2 cellular contexts compared by ENCODE assay signal in the genomic region with DNA sequence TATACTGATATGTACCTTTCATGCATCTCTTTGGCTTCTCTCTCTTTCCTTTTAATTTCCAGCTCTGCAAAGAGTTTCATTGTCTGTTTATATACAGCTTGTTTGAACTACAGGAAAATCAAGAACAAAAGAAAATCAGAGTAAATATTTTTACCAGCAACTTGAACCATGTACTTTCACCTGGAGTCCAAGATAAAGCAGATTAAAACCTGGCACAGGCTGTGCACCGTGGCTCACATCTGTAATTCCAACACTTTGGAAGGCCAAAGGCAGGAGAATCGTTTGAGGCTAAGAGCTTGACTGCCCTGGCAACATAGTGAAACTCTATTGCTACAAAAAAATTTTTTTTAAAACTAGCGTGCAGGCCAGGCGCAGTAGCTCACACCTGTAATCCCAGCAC.
A peak's percentile ranks its signal among the peaks of the same experiment; 100 is the strongest.
TF ChIP-seq lines count a peak whose summit lies in the region.

No MANE protein-coding gene starts in this region.

TF ChIP-seq in HepG2, 621 proteins besides CTCF, POLR2A, EP300 and RAD21 (continues in another document):
- TF ChIP-seq KDM5B (CRISPR knock-in tag; IDR thresholded peaks at IDR 0.05; ENCODE audit: borderline replicate concordance), result no peak
- TF ChIP-seq, protein P1, sequence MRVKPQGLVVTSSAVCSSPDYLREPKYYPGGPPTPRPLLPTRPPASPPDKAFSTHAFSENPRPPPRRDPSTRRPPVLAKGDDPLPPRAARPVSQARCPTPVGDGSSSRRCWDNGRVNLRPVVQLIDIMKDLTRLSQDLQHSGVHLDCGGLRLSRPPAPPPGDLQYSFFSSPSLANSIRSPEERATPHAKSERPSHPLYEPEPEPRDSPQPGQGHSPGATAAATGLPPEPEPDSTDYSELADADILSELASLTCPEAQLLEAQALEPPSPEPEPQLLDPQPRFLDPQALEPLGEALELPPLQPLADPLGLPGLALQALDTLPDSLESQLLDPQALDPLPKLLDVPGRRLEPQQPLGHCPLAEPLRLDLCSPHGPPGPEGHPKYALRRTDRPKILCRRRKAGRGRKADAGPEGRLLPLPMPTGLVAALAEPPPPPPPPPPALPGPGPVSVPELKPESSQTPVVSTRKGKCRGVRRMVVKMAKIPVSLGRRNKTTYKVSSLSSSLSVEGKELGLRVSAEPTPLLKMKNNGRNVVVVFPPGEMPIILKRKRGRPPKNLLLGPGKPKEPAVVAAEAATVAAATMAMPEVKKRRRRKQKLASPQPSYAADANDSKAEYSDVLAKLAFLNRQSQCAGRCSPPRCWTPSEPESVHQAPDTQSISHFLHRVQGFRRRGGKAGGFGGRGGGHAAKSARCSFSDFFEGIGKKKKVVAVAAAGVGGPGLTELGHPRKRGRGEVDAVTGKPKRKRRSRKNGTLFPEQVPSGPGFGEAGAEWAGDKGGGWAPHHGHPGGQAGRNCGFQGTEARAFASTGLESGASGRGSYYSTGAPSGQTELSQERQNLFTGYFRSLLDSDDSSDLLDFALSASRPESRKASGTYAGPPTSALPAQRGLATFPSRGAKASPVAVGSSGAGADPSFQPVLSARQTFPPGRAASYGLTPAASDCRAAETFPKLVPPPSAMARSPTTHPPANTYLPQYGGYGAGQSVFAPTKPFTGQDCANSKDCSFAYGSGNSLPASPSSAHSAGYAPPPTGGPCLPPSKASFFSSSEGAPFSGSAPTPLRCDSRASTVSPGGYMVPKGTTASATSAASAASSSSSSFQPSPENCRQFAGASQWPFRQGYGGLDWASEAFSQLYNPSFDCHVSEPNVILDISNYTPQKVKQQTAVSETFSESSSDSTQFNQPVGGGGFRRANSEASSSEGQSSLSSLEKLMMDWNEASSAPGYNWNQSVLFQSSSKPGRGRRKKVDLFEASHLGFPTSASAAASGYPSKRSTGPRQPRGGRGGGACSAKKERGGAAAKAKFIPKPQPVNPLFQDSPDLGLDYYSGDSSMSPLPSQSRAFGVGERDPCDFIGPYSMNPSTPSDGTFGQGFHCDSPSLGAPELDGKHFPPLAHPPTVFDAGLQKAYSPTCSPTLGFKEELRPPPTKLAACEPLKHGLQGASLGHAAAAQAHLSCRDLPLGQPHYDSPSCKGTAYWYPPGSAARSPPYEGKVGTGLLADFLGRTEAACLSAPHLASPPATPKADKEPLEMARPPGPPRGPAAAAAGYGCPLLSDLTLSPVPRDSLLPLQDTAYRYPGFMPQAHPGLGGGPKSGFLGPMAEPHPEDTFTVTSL (CRISPR knock-in tag; IDR thresholded peaks at IDR 0.05; ENCODE audit: borderline replicate concordance), result peak; percentile 66; the same call in 1 of the 2 replicates
- TF ChIP-seq REPIN1 (CRISPR knock-in tag; IDR thresholded peaks at IDR 0.05; ENCODE audit: borderline replicate concordance, low read depth), result no peak
- TF ChIP-seq IRX3 (CRISPR knock-in tag; IDR thresholded peaks at IDR 0.05; ENCODE audit: borderline replicate concordance, low read depth), result no peak
- TF ChIP-seq ZNF605 (CRISPR knock-in tag; IDR thresholded peaks at IDR 0.05), result no peak
- no peak for TF ChIP-seq HCFC1 (IDR thresholded peaks at IDR 0.05; ENCODE audit: low read depth, low read length)
- TF ChIP-seq HMG20A (CRISPR knock-in tag; IDR thresholded peaks at IDR 0.05; ENCODE audit: borderline replicate concordance), result 0 out of 2 replicates have a peak, but pooled peaks have one; percentile 18
- no peak for TF ChIP-seq DNMT3B (CRISPR knock-in tag; conservative IDR thresholded peaks at IDR 0.05)
- TF ChIP-seq MED1 (CRISPR knock-in tag; IDR thresholded peaks at IDR 0.05), result peak; percentile 32
- TF ChIP-seq, protein P2, sequence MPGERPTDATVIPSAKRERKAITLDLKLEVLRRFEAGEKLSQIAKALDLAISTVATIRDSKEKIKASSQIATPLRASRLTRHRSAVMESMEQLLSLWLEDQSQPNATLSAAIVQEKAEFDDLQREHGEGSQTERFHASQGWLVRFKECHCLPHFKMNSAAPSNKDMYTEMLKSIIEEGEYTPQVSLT (CRISPR knock-in tag; IDR thresholded peaks at IDR 0.05; ENCODE audit: borderline replicate concordance, low read depth), result no peak
- no peak for TF ChIP-seq ZZZ3 (CRISPR knock-in tag; IDR thresholded peaks at IDR 0.05; ENCODE audit: borderline replicate concordance)
- peak; percentile 23; the same call in 1 of the 2 replicates for TF ChIP-seq FOXA3 (CRISPR knock-in tag; IDR thresholded peaks at IDR 0.05)
- TF ChIP-seq ZNF672 (CRISPR knock-in tag; IDR thresholded peaks at IDR 0.05), result no peak
- TF ChIP-seq TBX2 (CRISPR knock-in tag; IDR thresholded peaks at IDR 0.05; ENCODE audit: borderline replicate concordance), result no peak
- no peak for TF ChIP-seq ZNF781 (CRISPR knock-in tag; IDR thresholded peaks at IDR 0.05; ENCODE audit: borderline replicate concordance, not compliant biosample characterization)
- TF ChIP-seq SAP130 (CRISPR knock-in tag; IDR thresholded peaks at IDR 0.05; ENCODE audit: low read depth), result 0 out of 2 replicates have a peak, but pooled peaks have one; percentile 28
- TF ChIP-seq, protein P3, sequence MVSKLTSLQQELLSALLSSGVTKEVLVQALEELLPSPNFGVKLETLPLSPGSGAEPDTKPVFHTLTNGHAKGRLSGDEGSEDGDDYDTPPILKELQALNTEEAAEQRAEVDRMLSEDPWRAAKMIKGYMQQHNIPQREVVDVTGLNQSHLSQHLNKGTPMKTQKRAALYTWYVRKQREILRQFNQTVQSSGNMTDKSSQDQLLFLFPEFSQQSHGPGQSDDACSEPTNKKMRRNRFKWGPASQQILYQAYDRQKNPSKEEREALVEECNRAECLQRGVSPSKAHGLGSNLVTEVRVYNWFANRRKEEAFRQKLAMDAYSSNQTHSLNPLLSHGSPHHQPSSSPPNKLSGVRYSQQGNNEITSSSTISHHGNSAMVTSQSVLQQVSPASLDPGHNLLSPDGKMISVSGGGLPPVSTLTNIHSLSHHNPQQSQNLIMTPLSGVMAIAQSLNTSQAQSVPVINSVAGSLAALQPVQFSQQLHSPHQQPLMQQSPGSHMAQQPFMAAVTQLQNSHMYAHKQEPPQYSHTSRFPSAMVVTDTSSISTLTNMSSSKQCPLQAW (CRISPR knock-in tag; IDR thresholded peaks at IDR 0.05), result 0 out of 2 replicates have a peak, but pooled peaks have one; percentile 18
- TF ChIP-seq NCOR1 (IDR thresholded peaks at IDR 0.05; ENCODE audit: borderline replicate concordance, low read length), result peak; percentile 63; the same call in 1 of the 2 replicates
- no peak for TF ChIP-seq SCMH1 (CRISPR knock-in tag; IDR thresholded peaks at IDR 0.05; ENCODE audit: borderline replicate concordance)
- TF ChIP-seq, protein P4, sequence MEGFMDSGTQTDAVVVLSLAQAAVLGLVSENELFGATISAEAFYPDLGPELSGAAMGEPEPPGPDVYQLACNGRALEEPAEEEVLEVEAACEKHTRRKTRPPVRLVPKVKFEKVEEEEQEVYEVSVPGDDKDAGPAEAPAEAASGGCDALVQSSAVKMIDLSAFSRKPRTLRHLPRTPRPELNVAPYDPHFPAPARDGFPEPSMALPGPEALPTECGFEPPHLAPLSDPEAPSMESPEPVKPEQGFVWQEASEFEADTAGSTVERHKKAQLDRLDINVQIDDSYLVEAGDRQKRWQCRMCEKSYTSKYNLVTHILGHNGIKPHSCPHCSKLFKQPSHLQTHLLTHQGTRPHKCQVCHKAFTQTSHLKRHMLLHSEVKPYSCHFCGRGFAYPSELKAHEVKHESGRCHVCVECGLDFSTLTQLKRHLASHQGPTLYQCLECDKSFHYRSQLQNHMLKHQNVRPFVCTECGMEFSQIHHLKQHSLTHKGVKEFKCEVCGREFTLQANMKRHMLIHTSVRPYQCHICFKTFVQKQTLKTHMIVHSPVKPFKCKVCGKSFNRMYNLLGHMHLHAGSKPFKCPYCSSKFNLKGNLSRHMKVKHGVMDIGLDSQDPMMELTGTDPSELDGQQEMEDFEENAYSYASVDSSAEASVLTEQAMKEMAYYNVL (CRISPR knock-in tag; IDR thresholded peaks at IDR 0.05; ENCODE audit: borderline replicate concordance), result no peak

TF ChIP-seq in HEK293T, 16 proteins besides CTCF, POLR2A, EP300 and RAD21:
- TF ChIP-seq ARNT (IDR thresholded peaks at IDR 0.05), result no peak
- TF ChIP-seq ELF4 (IDR thresholded peaks at IDR 0.05), result no peak
- TF ChIP-seq ZNF384 (IDR thresholded peaks at IDR 0.05), result no peak
- no peak for TF ChIP-seq SP1 (IDR thresholded peaks at IDR 0.05)
- no peak for TF ChIP-seq FOXM1 (IDR thresholded peaks at IDR 0.05; ENCODE audit: borderline replicate concordance)
- TF ChIP-seq NFRKB (IDR thresholded peaks at IDR 0.05), result no peak
- no peak for TF ChIP-seq SUZ12 (IDR thresholded peaks at IDR 0.05)
- TF ChIP-seq LEF1 (IDR thresholded peaks at IDR 0.05; ENCODE audit: borderline replicate concordance), result no peak
- no peak for TF ChIP-seq FOXA1 (IDR thresholded peaks at IDR 0.05)
- TF ChIP-seq CTBP1 (IDR thresholded peaks at IDR 0.05; ENCODE audit: borderline replicate concordance), result no peak
- no peak for TF ChIP-seq TARDBP (IDR thresholded peaks at IDR 0.05)
- no peak for TF ChIP-seq L3MBTL2 (conservative IDR thresholded peaks at IDR 0.05)
- no peak for TF ChIP-seq BHLHE40 (IDR thresholded peaks at IDR 0.05; ENCODE audit: borderline replicate concordance)
